Comparison of ENCODE assay signal across 31 cellular contexts in genomic region chr4:152719291-152719690, GRCh38.
"Had no signal": no experiment of that assay in that cellular context is flagged by ENCODE, and none has a peak within 500 bp of the region (broad histone marks: within the 10 kb centered on the region; RNA-seq: fewer than 3 reads in every experiment).

No MANE protein-coding gene starts in this region.

- H3K4me3 ChIP-seq: adrenal gland, body of pancreas, coronary artery, esophagus muscularis mucosa, lung, pancreas, tibial artery had no signal

- DNase-seq: activated CD4-positive, alpha-beta memory T cell treated with anti-CD3 and anti-CD28 coated beads for 36 hours; activated CD4-positive, alpha-beta T cell treated with anti-CD3 and anti-CD28 coated beads for 48 hours; activated CD8-positive, alpha-beta memory T cell treated with anti-CD3 and anti-CD28 coated beads, Interleukin-2, amount 50 U/mL, for 4 hours; activated effector memory CD4-positive, alpha-beta T cell treated with anti-CD3 and anti-CD28 coated beads, Interleukin-2, amount 50 U/mL, for 16 hours; activated naive CD4-positive, alpha-beta T cell treated with anti-CD3 and anti-CD28 coated beads for 36 hours; activated naive CD8-positive, alpha-beta T cell treated with anti-CD3 and anti-CD28 coated beads for 36 hours; activated T-cell treated with anti-CD3 and anti-CD28 coated beads, Interleukin-2, amount 50 U/mL, for 1 hour; adrenal gland; aorta; body of pancreas; effector memory CD8-positive, alpha-beta T cell; left lung; naive B cell; nucleus accumbens; pancreas; retina; stimulated activated CD4-positive, alpha-beta T cell treated with anti-CD3 and anti-CD28 coated beads, Interleukin-1b, Interleukin-23, amount 100 ng/mL, for 48 hours; stimulated activated CD4-positive, alpha-beta T cell treated with anti-CD3 and anti-CD28 coated beads, Interleukin-4, amount 100 ng/mL, for 4 hours; stimulated activated CD8-positive, alpha-beta memory T cell treated with anti-CD3 and anti-CD28 coated beads, Interleukin-4, amount 100 ng/mL, for 48 hours; SW 1271; T-helper 9 cell; tibial artery; WERI-Rb-1 had no signal

- H3K36me3 ChIP-seq: adrenal gland, esophagus muscularis mucosa, left lung, pancreas, prostate gland, suprapubic skin, tibial artery, WERI-Rb-1 had no signal

- H3K27ac ChIP-seq: adrenal gland, body of pancreas, coronary artery, esophagus muscularis mucosa, left lung, pancreas, tibial artery, WERI-Rb-1 had no signal

- ATAC-seq: activated CD4-positive, CD25-positive, alpha-beta regulatory T cell treated with anti-CD3 and anti-CD28 coated beads, Interleukin-2, amount 50 U/mL, for 24 hours; body of pancreas; effector memory CD8-positive, alpha-beta T cell; pancreas; sciatic nerve; stimulated activated memory B cell treated with anti-CD40 and anti-IgM and Interleukin-4, amounts not matched to agents 10 μg/mL and 1 μg/mL and 100 μg/mL, for 72 hours had no signal

- H3K4me1 ChIP-seq: adrenal gland, body of pancreas, esophagus muscularis mucosa, left lung, pancreas, prostate gland, tibial artery had no signal

- H3K27me3 ChIP-seq: adrenal gland, body of pancreas, esophagus muscularis mucosa, left lung, pancreas, suprapubic skin, tibial artery had no signal
